Comparison of ENCODE assay signal across 2 cellular contexts in the genomic region with DNA sequence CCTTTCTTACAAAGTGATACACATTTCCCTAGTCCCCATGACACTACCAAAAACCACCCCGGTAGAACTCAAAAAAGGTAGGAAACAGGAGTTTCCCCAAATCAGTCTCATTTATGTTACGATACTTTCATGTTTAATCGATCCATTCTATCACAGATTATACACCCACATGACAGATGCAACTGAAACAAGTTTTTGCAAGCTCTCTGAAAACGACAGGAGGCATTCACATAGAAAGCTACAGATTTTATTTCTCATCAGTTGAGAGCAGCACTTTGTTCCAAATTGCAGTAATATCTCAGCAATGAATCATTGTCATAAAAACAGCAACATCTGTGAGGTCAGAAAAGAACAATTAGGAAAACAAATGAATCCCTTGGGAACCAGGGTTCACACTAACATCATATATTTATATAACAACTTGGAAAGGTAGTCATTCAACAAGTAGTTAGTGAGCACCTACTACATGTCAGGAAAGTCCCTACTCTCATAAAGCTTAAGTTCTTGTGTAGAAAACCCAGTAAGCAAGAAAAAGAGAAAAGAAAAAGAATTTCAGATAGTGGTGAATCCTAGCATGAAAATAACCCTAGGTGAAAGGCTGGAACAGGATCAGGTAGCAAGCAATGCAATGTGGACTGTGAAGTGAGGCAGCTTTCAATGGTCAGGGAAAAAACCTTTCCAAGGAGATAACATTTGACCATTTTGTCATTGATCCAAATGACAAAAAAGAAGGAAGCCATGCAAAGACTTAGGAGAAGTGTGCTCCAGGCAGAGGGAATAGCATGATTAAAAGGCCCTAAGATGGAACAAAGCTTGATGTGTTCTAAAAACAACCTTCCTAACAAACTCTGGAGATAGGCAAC.
TF ChIP-seq lines count a peak whose summit lies in the region.

No MANE protein-coding gene starts in this region.

TF ChIP-seq in HCT116, 20 proteins besides CTCF, POLR2A, EP300 and RAD21:
- TF ChIP-seq, protein P1, sequence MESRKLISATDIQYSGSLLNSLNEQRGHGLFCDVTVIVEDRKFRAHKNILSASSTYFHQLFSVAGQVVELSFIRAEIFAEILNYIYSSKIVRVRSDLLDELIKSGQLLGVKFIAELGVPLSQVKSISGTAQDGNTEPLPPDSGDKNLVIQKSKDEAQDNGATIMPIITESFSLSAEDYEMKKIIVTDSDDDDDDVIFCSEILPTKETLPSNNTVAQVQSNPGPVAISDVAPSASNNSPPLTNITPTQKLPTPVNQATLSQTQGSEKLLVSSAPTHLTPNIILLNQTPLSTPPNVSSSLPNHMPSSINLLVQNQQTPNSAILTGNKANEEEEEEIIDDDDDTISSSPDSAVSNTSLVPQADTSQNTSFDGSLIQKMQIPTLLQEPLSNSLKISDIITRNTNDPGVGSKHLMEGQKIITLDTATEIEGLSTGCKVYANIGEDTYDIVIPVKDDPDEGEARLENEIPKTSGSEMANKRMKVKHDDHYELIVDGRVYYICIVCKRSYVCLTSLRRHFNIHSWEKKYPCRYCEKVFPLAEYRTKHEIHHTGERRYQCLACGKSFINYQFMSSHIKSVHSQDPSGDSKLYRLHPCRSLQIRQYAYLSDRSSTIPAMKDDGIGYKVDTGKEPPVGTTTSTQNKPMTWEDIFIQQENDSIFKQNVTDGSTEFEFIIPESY (IDR thresholded peaks at IDR 0.05; ENCODE audit: extremely low read depth, insufficient replicate concordance, low read length), result no peak
- TF ChIP-seq, protein P2, sequence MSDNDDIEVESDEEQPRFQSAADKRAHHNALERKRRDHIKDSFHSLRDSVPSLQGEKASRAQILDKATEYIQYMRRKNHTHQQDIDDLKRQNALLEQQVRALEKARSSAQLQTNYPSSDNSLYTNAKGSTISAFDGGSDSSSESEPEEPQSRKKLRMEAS (IDR thresholded peaks at IDR 0.05), result 0 out of 2 replicates have a peak, but pooled peaks have one; percentile 16
- TF ChIP-seq ZFX (IDR thresholded peaks at IDR 0.05) (no peak), ELF1 (IDR thresholded peaks at IDR 0.05; ENCODE audit: borderline replicate concordance, low read depth) (no peak), ZNF274 (IDR thresholded peaks at IDR 0.05; ENCODE audit: low read depth, low read length) (no peak), EZH2 (IDR thresholded peaks at IDR 0.05) (no peak), SP1 (IDR thresholded peaks at IDR 0.05; ENCODE audit: low read depth) (peak; percentile 16; the same call in 1 of the 2 replicates), EGR1 (IDR thresholded peaks at IDR 0.05; ENCODE audit: low read depth) (no peak), SIN3A (IDR thresholded peaks at IDR 0.05; ENCODE audit: low read depth) (no peak), POLR2AphosphoS5 (IDR thresholded peaks at IDR 0.05; ENCODE audit: low read depth, low read length) (no peak), EZH2phosphoT487 (IDR thresholded peaks at IDR 0.05; ENCODE audit: borderline replicate concordance) (no peak), CEBPB (IDR thresholded peaks at IDR 0.05; ENCODE audit: low read depth) (no peak), TCF7L2 (IDR thresholded peaks at IDR 0.05; ENCODE audit: borderline replicate concordance, extremely low read depth, insufficient read depth, insufficient read length) (no peak), CBX3 (IDR thresholded peaks at IDR 0.05; ENCODE audit: low read depth) (no peak), SRF (IDR thresholded peaks at IDR 0.05; ENCODE audit: low read depth) (no peak), JUND (IDR thresholded peaks at IDR 0.05) (peak; percentile 36; the same call in 1 of the 2 replicates), YY1 (IDR thresholded peaks at IDR 0.05; ENCODE audit: extremely low read depth, insufficient replicate concordance, low read depth, low read length) (no peak), FOSL1 (IDR thresholded peaks at IDR 0.05; ENCODE audit: low read depth) (0 out of 2 replicates have a peak, but pooled peaks have one; percentile 22)
- TF ChIP-seq, protein P3, sequence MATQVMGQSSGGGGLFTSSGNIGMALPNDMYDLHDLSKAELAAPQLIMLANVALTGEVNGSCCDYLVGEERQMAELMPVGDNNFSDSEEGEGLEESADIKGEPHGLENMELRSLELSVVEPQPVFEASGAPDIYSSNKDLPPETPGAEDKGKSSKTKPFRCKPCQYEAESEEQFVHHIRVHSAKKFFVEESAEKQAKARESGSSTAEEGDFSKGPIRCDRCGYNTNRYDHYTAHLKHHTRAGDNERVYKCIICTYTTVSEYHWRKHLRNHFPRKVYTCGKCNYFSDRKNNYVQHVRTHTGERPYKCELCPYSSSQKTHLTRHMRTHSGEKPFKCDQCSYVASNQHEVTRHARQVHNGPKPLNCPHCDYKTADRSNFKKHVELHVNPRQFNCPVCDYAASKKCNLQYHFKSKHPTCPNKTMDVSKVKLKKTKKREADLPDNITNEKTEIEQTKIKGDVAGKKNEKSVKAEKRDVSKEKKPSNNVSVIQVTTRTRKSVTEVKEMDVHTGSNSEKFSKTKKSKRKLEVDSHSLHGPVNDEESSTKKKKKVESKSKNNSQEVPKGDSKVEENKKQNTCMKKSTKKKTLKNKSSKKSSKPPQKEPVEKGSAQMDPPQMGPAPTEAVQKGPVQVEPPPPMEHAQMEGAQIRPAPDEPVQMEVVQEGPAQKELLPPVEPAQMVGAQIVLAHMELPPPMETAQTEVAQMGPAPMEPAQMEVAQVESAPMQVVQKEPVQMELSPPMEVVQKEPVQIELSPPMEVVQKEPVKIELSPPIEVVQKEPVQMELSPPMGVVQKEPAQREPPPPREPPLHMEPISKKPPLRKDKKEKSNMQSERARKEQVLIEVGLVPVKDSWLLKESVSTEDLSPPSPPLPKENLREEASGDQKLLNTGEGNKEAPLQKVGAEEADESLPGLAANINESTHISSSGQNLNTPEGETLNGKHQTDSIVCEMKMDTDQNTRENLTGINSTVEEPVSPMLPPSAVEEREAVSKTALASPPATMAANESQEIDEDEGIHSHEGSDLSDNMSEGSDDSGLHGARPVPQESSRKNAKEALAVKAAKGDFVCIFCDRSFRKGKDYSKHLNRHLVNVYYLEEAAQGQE (IDR thresholded peaks at IDR 0.05; ENCODE audit: low read depth), result no peak
- TF ChIP-seq, protein P4, sequence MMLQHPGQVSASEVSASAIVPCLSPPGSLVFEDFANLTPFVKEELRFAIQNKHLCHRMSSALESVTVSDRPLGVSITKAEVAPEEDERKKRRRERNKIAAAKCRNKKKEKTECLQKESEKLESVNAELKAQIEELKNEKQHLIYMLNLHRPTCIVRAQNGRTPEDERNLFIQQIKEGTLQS (IDR thresholded peaks at IDR 0.05), result 0 out of 2 replicates have a peak, but pooled peaks have one; percentile 17

TF ChIP-seq in GM12878, 131 proteins besides CTCF, POLR2A, EP300 and RAD21 (continues in another document):
- peak; percentile 78 for TF ChIP-seq IKZF1 (conservative IDR thresholded peaks at IDR 0.05)
- TF ChIP-seq JUNB (IDR thresholded peaks at IDR 0.05), result no peak
- TF ChIP-seq, protein P5, sequence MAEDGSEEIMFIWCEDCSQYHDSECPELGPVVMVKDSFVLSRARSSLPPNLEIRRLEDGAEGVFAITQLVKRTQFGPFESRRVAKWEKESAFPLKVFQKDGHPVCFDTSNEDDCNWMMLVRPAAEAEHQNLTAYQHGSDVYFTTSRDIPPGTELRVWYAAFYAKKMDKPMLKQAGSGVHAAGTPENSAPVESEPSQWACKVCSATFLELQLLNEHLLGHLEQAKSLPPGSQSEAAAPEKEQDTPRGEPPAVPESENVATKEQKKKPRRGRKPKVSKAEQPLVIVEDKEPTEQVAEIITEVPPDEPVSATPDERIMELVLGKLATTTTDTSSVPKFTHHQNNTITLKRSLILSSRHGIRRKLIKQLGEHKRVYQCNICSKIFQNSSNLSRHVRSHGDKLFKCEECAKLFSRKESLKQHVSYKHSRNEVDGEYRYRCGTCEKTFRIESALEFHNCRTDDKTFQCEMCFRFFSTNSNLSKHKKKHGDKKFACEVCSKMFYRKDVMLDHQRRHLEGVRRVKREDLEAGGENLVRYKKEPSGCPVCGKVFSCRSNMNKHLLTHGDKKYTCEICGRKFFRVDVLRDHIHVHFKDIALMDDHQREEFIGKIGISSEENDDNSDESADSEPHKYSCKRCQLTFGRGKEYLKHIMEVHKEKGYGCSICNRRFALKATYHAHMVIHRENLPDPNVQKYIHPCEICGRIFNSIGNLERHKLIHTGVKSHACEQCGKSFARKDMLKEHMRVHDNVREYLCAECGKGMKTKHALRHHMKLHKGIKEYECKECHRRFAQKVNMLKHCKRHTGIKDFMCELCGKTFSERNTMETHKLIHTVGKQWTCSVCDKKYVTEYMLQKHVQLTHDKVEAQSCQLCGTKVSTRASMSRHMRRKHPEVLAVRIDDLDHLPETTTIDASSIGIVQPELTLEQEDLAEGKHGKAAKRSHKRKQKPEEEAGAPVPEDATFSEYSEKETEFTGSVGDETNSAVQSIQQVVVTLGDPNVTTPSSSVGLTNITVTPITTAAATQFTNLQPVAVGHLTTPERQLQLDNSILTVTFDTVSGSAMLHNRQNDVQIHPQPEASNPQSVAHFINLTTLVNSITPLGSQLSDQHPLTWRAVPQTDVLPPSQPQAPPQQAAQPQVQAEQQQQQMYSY (CRISPR knock-in tag; IDR thresholded peaks at IDR 0.05), result no peak
- TF ChIP-seq, protein P6, sequence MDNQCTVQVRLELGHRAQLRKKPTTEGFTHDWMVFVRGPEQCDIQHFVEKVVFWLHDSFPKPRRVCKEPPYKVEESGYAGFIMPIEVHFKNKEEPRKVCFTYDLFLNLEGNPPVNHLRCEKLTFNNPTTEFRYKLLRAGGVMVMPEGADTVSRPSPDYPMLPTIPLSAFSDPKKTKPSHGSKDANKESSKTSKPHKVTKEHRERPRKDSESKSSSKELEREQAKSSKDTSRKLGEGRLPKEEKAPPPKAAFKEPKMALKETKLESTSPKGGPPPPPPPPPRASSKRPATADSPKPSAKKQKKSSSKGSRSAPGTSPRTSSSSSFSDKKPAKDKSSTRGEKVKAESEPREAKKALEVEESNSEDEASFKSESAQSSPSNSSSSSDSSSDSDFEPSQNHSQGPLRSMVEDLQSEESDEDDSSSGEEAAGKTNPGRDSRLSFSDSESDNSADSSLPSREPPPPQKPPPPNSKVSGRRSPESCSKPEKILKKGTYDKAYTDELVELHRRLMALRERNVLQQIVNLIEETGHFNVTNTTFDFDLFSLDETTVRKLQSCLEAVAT (IDR thresholded peaks at IDR 0.05), result peak; percentile 95
- TF ChIP-seq IKZF2 (IDR thresholded peaks at IDR 0.05), result peak; percentile 71 to 79; a peak in 3 of 4 replicates
- no peak for TF ChIP-seq POU2F2 (IDR thresholded peaks at IDR 0.05; ENCODE audit: borderline replicate concordance, low read depth, low read length)
- peak; percentile 96 for TF ChIP-seq MEF2B (IDR thresholded peaks at IDR 0.05; ENCODE audit: partially characterized antibody, poor library complexity, severe bottlenecking)
- no peak for TF ChIP-seq YBX1 (IDR thresholded peaks at IDR 0.05)
- TF ChIP-seq ZNF217 (IDR thresholded peaks at IDR 0.05), result no peak
- TF ChIP-seq SMARCA5 (IDR thresholded peaks at IDR 0.05), result 0 out of 2 replicates have a peak, but pooled peaks have one; percentile 2
- TF ChIP-seq, protein P7, sequence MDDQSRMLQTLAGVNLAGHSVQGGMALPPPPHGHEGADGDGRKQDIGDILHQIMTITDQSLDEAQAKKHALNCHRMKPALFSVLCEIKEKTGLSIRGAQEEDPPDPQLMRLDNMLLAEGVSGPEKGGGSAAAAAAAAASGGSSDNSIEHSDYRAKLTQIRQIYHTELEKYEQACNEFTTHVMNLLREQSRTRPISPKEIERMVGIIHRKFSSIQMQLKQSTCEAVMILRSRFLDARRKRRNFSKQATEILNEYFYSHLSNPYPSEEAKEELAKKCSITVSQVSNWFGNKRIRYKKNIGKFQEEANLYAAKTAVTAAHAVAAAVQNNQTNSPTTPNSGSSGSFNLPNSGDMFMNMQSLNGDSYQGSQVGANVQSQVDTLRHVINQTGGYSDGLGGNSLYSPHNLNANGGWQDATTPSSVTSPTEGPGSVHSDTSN (IDR thresholded peaks at IDR 0.05; ENCODE audit: insufficient replicate concordance, low read depth, low read length), result no peak
- TF ChIP-seq MYC (IDR thresholded peaks at IDR 0.05; ENCODE audit: insufficient read depth, insufficient read length, insufficient replicate concordance, low read length, severe bottlenecking), result no peak
- TF ChIP-seq, protein P8, sequence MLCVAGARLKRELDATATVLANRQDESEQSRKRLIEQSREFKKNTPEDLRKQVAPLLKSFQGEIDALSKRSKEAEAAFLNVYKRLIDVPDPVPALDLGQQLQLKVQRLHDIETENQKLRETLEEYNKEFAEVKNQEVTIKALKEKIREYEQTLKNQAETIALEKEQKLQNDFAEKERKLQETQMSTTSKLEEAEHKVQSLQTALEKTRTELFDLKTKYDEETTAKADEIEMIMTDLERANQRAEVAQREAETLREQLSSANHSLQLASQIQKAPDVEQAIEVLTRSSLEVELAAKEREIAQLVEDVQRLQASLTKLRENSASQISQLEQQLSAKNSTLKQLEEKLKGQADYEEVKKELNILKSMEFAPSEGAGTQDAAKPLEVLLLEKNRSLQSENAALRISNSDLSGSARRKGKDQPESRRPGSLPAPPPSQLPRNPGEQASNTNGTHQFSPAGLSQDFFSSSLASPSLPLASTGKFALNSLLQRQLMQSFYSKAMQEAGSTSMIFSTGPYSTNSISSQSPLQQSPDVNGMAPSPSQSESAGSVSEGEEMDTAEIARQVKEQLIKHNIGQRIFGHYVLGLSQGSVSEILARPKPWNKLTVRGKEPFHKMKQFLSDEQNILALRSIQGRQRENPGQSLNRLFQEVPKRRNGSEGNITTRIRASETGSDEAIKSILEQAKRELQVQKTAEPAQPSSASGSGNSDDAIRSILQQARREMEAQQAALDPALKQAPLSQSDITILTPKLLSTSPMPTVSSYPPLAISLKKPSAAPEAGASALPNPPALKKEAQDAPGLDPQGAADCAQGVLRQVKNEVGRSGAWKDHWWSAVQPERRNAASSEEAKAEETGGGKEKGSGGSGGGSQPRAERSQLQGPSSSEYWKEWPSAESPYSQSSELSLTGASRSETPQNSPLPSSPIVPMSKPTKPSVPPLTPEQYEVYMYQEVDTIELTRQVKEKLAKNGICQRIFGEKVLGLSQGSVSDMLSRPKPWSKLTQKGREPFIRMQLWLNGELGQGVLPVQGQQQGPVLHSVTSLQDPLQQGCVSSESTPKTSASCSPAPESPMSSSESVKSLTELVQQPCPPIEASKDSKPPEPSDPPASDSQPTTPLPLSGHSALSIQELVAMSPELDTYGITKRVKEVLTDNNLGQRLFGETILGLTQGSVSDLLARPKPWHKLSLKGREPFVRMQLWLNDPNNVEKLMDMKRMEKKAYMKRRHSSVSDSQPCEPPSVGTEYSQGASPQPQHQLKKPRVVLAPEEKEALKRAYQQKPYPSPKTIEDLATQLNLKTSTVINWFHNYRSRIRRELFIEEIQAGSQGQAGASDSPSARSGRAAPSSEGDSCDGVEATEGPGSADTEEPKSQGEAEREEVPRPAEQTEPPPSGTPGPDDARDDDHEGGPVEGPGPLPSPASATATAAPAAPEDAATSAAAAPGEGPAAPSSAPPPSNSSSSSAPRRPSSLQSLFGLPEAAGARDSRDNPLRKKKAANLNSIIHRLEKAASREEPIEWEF (IDR thresholded peaks at IDR 0.05; ENCODE audit: insufficient replicate concordance, low read depth, low read length), result peak; percentile 85
- TF ChIP-seq POLR2AphosphoS5 (IDR thresholded peaks at IDR 0.05; ENCODE audit: low read length), result no peak
- TF ChIP-seq, protein P9, sequence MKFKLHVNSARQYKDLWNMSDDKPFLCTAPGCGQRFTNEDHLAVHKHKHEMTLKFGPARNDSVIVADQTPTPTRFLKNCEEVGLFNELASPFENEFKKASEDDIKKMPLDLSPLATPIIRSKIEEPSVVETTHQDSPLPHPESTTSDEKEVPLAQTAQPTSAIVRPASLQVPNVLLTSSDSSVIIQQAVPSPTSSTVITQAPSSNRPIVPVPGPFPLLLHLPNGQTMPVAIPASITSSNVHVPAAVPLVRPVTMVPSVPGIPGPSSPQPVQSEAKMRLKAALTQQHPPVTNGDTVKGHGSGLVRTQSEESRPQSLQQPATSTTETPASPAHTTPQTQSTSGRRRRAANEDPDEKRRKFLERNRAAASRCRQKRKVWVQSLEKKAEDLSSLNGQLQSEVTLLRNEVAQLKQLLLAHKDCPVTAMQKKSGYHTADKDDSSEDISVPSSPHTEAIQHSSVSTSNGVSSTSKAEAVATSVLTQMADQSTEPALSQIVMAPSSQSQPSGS (IDR thresholded peaks at IDR 0.05; ENCODE audit: low read length), result peak; percentile 40; the same call in 1 of the 2 replicates
- no peak for TF ChIP-seq SREBF2 (IDR thresholded peaks at IDR 0.05; ENCODE audit: low read length)
